ENCODE assay signal across 1 cellular context in genomic region chr1:27806758-27807157, GRCh38.
TF ChIP-seq lines count a peak whose summit lies in the region.

No MANE protein-coding gene starts in this region.

TF ChIP-seq in H1, 55 proteins besides CTCF, POLR2A, EP300 and RAD21:
- TF ChIP-seq ZNF274 (IDR thresholded peaks at IDR 0.05; ENCODE audit: borderline replicate concordance, extremely low read depth, low read length), result no peak
- no peak for TF ChIP-seq SP1 (IDR thresholded peaks at IDR 0.05; ENCODE audit: low read depth, low read length)
- no peak for TF ChIP-seq PHF8 (conservative IDR thresholded peaks at IDR 0.05; ENCODE audit: low read depth, low read length)
- TF ChIP-seq BRCA1 (IDR thresholded peaks at IDR 0.05; ENCODE audit: low read depth, low read length), result no peak
- no peak for TF ChIP-seq SP2 (IDR thresholded peaks at IDR 0.05; ENCODE audit: low read length)
- no peak for TF ChIP-seq TEAD4 (IDR thresholded peaks at IDR 0.05; ENCODE audit: low read depth, low read length)
- TF ChIP-seq CTBP2 (IDR thresholded peaks at IDR 0.05; ENCODE audit: borderline replicate concordance, insufficient read depth, insufficient read length, low read length), result no peak
- TF ChIP-seq TAF1 (IDR thresholded peaks at IDR 0.05; ENCODE audit: low read depth, low read length), result no peak
- TF ChIP-seq BACH1 (IDR thresholded peaks at IDR 0.05; ENCODE audit: low read length), result no peak
- TF ChIP-seq CHD2 (IDR thresholded peaks at IDR 0.05; ENCODE audit: low read length), result no peak
- no peak for TF ChIP-seq RNF2 (IDR thresholded peaks at IDR 0.05; ENCODE audit: borderline replicate concordance, low read depth, low read length, missing control alignments, poor library complexity, severe bottlenecking)
- no peak for TF ChIP-seq KDM1A (IDR thresholded peaks at IDR 0.05; ENCODE audit: borderline replicate concordance, low read length)
- no peak for TF ChIP-seq SIX5 (IDR thresholded peaks at IDR 0.05; ENCODE audit: low read depth, low read length)
- TF ChIP-seq CREB1 (IDR thresholded peaks at IDR 0.05), result no peak
- TF ChIP-seq JUN (IDR thresholded peaks at IDR 0.05; ENCODE audit: low read depth, low read length), result no peak
- TF ChIP-seq JUND (IDR thresholded peaks at IDR 0.05; ENCODE audit: low read length), result no peak
- TF ChIP-seq BCL11A (IDR thresholded peaks at IDR 0.05; ENCODE audit: low read depth in 2 of 2, low read length in 2 of 2), result no peak
- TF ChIP-seq ASH2L (IDR thresholded peaks at IDR 0.05; ENCODE audit: low read length), result no peak
- no peak for TF ChIP-seq SUZ12 (IDR thresholded peaks at IDR 0.05; ENCODE audit: low read length)
